ENCODE assay signal across 8 cellular contexts in the genomic region with DNA sequence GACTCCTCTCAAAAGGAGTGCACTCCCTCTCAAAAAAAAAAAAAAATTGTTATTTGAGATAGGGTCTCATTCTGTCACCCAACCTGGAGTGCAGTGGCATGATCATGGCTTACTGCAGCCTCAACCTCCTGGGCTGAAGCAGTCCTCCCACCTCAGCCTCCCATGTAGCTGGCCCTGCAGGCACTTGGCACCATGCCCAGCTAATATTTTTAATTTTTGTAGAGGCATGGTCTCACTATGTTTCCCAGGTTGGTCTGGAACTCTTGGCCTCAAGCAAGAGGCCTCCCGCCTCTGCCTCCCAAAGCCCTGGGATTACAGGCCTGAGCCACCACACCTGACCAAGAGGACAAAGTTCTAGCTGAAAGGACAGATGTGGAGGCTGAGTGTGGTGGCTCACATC.
"Had no signal": no experiment of that assay in that cellular context is flagged by ENCODE, and none has a peak within 500 bp of the region (broad histone marks: within the 10 kb centered on the region; RNA-seq: fewer than 3 reads in every experiment).

No MANE protein-coding gene starts in this region.

- ATAC-seq: GM12878 had no signal

- H3K4me3 ChIP-seq: GM12878 had no signal

- DNase-seq: GDM1, GF-D8 had no signal

- FAIRE-seq: G401.6, GM12878, GM12891, GM12892, GM18507, GM19239 had no signal
